ENCODE assay signal across 9 cellular contexts in the genomic region with DNA sequence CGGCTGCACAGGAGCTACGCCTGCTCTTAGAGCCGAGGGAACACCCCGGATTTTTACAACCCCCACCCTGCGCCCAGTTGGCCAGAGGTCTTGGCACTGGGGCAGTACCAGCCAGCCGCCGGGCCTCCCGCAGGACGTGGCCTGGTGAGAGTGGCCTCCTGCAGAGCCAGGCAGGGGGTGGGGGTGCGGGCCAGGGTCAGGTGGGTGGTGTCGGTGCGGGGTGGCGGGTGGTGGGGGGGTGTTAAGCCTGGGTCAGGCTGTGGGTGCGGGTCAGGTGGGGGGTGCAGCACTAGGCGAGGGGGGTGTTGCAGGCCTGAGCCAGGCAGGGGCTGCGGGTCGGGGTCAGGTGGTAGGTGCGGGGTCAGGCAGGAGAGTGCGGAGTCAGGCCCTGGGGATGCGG. TPM values are rescaled to one million over a fixed set of nuclear protein-coding genes. Genes with fewer than 3 reads are reported as not detected.
DNase-seq lines count a peak whose midpoint lies in the region; ATAC-seq and TF ChIP-seq lines count a peak whose summit lies in the region.
"Had no signal": no experiment of that assay in that cellular context is flagged by ENCODE, and none has a peak within 500 bp of the region (broad histone marks: within the 10 kb centered on the region; RNA-seq: fewer than 3 reads in every experiment).

No MANE protein-coding gene starts in this region.

- no peak for ATAC-seq in activated naive CD4-positive, alpha-beta T cell treated with anti-CD3 and anti-CD28 coated beads, Interleukin-2, amount 50 U/mL, for 72 hours
- ATAC-seq in aorta (ENCODE audit: low FRiP score) (no peak), HG02610 (IDR thresholded peaks at IDR 0.05; ENCODE audit: unreplicated experiment) (no peak)

- no peaks in the 10 kb centered on the region for H3K27me3 ChIP-seq in colonic mucosa
- no peaks in the 10 kb centered on the region for H3K27me3 ChIP-seq in aorta (ENCODE audit: control insufficient read depth in 1 of 2, insufficient read depth in 2 of 2, low read length in 1 of 2)

- no peak overlapping the region for H3K27ac Mint-ChIP-seq in activated naive CD4-positive, alpha-beta T cell treated with anti-CD3 and anti-CD28 coated beads, Interleukin-2, amount 50 U/mL, for 24 hours
- no peak overlapping the region for H3K27ac Mint-ChIP-seq in activated naive CD4-positive, alpha-beta T cell treated with anti-CD3 and anti-CD28 coated beads, Interleukin-2, amount 50 U/mL, for 72 hours
- H3K27ac Mint-ChIP-seq in mesothelial cell of epicardium: no peak overlapping the region

- no peaks in the 10 kb centered on the region for H3K27me3 Mint-ChIP-seq in activated naive CD4-positive, alpha-beta T cell treated with anti-CD3 and anti-CD28 coated beads, Interleukin-2, amount 50 U/mL, for 24 hours
- H3K27me3 Mint-ChIP-seq in mesothelial cell of epicardium (ENCODE audit: low read depth): peaks cover 13% of the 10 kb centered on the region

- peak overlapping the region in 1 of 2 donors; percentile 43 for H3K9ac ChIP-seq in colonic mucosa (ENCODE audit: low read depth in 2 of 2, low read length in 2 of 2)

- H3K4me1 ChIP-seq in colonic mucosa (peaks cover 4% of the 10 kb centered on the region), aorta (ENCODE audit: control insufficient read depth in 1 of 2, insufficient read depth in 2 of 2, low read length in 2 of 2) (no peaks in the 10 kb centered on the region)

- TF ChIP-seq CTCF in colonic mucosa (IDR thresholded peaks at IDR 0.05) (no peak), mesothelial cell of epicardium (IDR thresholded peaks at IDR 0.05; ENCODE audit: unreplicated experiment) (no peak)

- peaks cover 2% of the 10 kb centered on the region for H3K36me3 Mint-ChIP-seq in activated naive CD4-positive, alpha-beta T cell treated with anti-CD3 and anti-CD28 coated beads, Interleukin-2, amount 50 U/mL, for 24 hours
- H3K36me3 Mint-ChIP-seq in activated naive CD4-positive, alpha-beta T cell treated with anti-CD3 and anti-CD28 coated beads, Interleukin-2, amount 50 U/mL, for 72 hours: peaks cover 0 to 6% of the 10 kb centered on the region in 2 donors
- peaks cover 11% of the 10 kb centered on the region for H3K36me3 Mint-ChIP-seq in mesothelial cell of epicardium

- peak overlapping the region; percentile 50 for H3K4me3 ChIP-seq in colonic mucosa
- H3K4me3 ChIP-seq in aorta (ENCODE audit: low read length in 2 of 2): peak overlapping the region; percentile 74 to 87

- peak overlapping the region; percentile 81 for H3K4me3 Mint-ChIP-seq in activated naive CD4-positive, alpha-beta T cell treated with anti-CD3 and anti-CD28 coated beads, Interleukin-2, amount 50 U/mL, for 24 hours
- peak overlapping the region; percentile 71 for H3K4me3 Mint-ChIP-seq in mesothelial cell of epicardium

- intact Hi-C loops in colonic mucosa (cut with DNase I): no loop called here
- intact Hi-C loops in aorta (cut with DNase I): loop anchor here in 1 of 2 donors (5.0 kb wide), 1 partner anchor 60 kb away; no protein-coding TSS in a partner anchor

- H3K9me3 ChIP-seq in colonic mucosa (no peaks in the 10 kb centered on the region), aorta (ENCODE audit: control insufficient read depth, low read length) (no peaks in the 10 kb centered on the region)

- no peak overlapping the region for H3K27ac ChIP-seq in colonic mucosa
- H3K27ac ChIP-seq in aorta (ENCODE audit: low read depth in 1 of 2, low read length in 2 of 2): no peak overlapping the region
- H3K27ac ChIP-seq: SK-N-MC had no signal

- H3K4me1 Mint-ChIP-seq in activated naive CD4-positive, alpha-beta T cell treated with anti-CD3 and anti-CD28 coated beads, Interleukin-2, amount 50 U/mL, for 24 hours: peaks cover 18% of the 10 kb centered on the region
- peaks cover 6% of the 10 kb centered on the region for H3K4me1 Mint-ChIP-seq in mesothelial cell of epicardium

- H3K36me3 ChIP-seq in colonic mucosa (peaks cover 7% of the 10 kb centered on the region), aorta (ENCODE audit: control insufficient read depth in 1 of 2, insufficient read depth in 2 of 2, low read length in 1 of 2) (peaks cover 3 to 5% of the 10 kb centered on the region in 2 donors)

- H3K9me3 Mint-ChIP-seq in activated naive CD4-positive, alpha-beta T cell treated with anti-CD3 and anti-CD28 coated beads, Interleukin-2, amount 50 U/mL, for 24 hours: no peaks in the 10 kb centered on the region
- H3K9me3 Mint-ChIP-seq in activated naive CD4-positive, alpha-beta T cell treated with anti-CD3 and anti-CD28 coated beads, Interleukin-2, amount 50 U/mL, for 72 hours: no peaks in the 10 kb centered on the region
- no peaks in the 10 kb centered on the region for H3K9me3 Mint-ChIP-seq in mesothelial cell of epicardium

- WGBS in aorta, 2 donors: 33 to 34% methylated on average over 15 to 20 of the region's 20 CpGs

- no peak for DNase-seq in activated naive CD4-positive, alpha-beta T cell treated with anti-CD3 and anti-CD28 coated beads, Interleukin-2, amount 50 U/mL, for 72 hours (ENCODE audit: low spot score in 2 of 2)
- DNase-seq in colonic mucosa: peak; percentile 58
- DNase-seq in mesothelial cell of epicardium (ENCODE audit: low spot score in 2 of 2, unreplicated experiment in 2 of 2): no peak
- peak in 1 of 2 donors; percentile 76 for DNase-seq in aorta
- no peak for DNase-seq in LoVo (ENCODE audit: low spot score)
- DNase-seq in activated CD8-positive, alpha-beta memory T cell treated with anti-CD3 and anti-CD28 coated beads for 24 hours: no peak

RNA-seq across cellular contexts. Expression of a gene that starts 0.6 kb away (rescaled TPM):
- 10 to 100 TPM; 58.5 to 86.0 TPM for total RNA-seq in activated naive CD4-positive, alpha-beta T cell treated with anti-CD3 and anti-CD28 coated beads, Interleukin-2, amount 50 U/mL, for 72 hours
- total RNA-seq in colonic mucosa (100 to 1,000 TPM; 188 to 214 TPM), mesothelial cell of epicardium (69.8 to 74.9 TPM (median 70.0 TPM) in 3 replicates), aorta (10 to 100 TPM; 34.3 to 48.9 TPM)
- polyA plus RNA-seq in aorta: 10 to 100 TPM; 56.1 to 93.7 TPM

RNA-seq across cellular contexts. Expression of a gene that starts 6.6 kb away (rescaled TPM):
- 1 to 10 TPM; 3.9 to 5.6 TPM for total RNA-seq in activated naive CD4-positive, alpha-beta T cell treated with anti-CD3 and anti-CD28 coated beads, Interleukin-2, amount 50 U/mL, for 72 hours
- total RNA-seq in colonic mucosa (1 to 10 TPM; 3.5 to 5.8 TPM), mesothelial cell of epicardium (7.5 to 9.5 TPM (median 8.0 TPM) in 3 replicates), aorta (1 to 10 TPM; 3.7 to 8.7 TPM)
- polyA plus RNA-seq in aorta: 10 to 100 TPM in 1 of 2 donors, 1 to 10 TPM in 1; 2.1 to 11.3 TPM

RNA-seq across cellular contexts. Expression of a gene that starts 14.7 kb away (rescaled TPM):
- 10 to 100 TPM; 24.1 to 24.2 TPM for total RNA-seq in activated naive CD4-positive, alpha-beta T cell treated with anti-CD3 and anti-CD28 coated beads, Interleukin-2, amount 50 U/mL, for 72 hours
- 10 to 100 TPM; 16.9 to 23.3 TPM for total RNA-seq in colonic mucosa
- total RNA-seq in mesothelial cell of epicardium: 38.0 to 42.6 TPM (median 41.3 TPM) in 3 replicates
- 10 to 100 TPM; 15.2 to 23.6 TPM for total RNA-seq in aorta
- 10 to 100 TPM; 26.3 to 54.8 TPM for polyA plus RNA-seq in aorta

RNA-seq across cellular contexts. Expression of a gene that starts 21.4 kb away (rescaled TPM):
- total RNA-seq in activated naive CD4-positive, alpha-beta T cell treated with anti-CD3 and anti-CD28 coated beads, Interleukin-2, amount 50 U/mL, for 72 hours: 10 to 100 TPM; 39.8 to 65.0 TPM
- total RNA-seq in colonic mucosa (10 to 100 TPM; 31.2 to 59.5 TPM), mesothelial cell of epicardium (86.0 to 91.1 TPM (median 90.5 TPM) in 3 replicates), aorta (10 to 100 TPM; 25.9 to 39.3 TPM)
- polyA plus RNA-seq in aorta: 10 to 100 TPM; 13.1 to 36.1 TPM

RNA-seq across cellular contexts. Expression of a gene that starts 25.3 kb away (rescaled TPM):
- total RNA-seq in activated naive CD4-positive, alpha-beta T cell treated with anti-CD3 and anti-CD28 coated beads, Interleukin-2, amount 50 U/mL, for 72 hours: not detected
- total RNA-seq in colonic mucosa (10 to 100 TPM; 15.0 to 99.3 TPM), mesothelial cell of epicardium (0.25 to 0.49 TPM in 2 of 3 replicates, not detected in the other), aorta (not detected)
- polyA plus RNA-seq in aorta: 10 to 100 TPM in 1 of 2 donors, under 1 TPM in 1; 0.49 to 51.6 TPM
